Comparison of ENCODE assay signal across 15 cellular contexts in genomic region chr9:72949918-72950325, GRCh38. TPM values are rescaled to one million over a fixed set of nuclear protein-coding genes. Genes with fewer than 3 reads are reported as not detected.
A peak's percentile ranks its signal among the peaks of the same experiment; 100 is the strongest.
DNase-seq lines count a peak whose midpoint lies in the region; ATAC-seq and TF ChIP-seq lines count a peak whose summit lies in the region.
"Had no signal": no experiment of that assay in that cellular context is flagged by ENCODE, and none has a peak within 500 bp of the region (broad histone marks: within the 10 kb centered on the region; RNA-seq: fewer than 3 reads in every experiment).

No MANE protein-coding gene starts in this region.

- H3K4me1 ChIP-seq in duodenal mucosa (ENCODE audit: control insufficient read depth in 1 of 2, insufficient read depth in 2 of 2, low read length in 2 of 2) (peaks cover 44 to 51% of the 10 kb centered on the region in 2 donors), muscle layer of duodenum (ENCODE audit: control insufficient read depth in 1 of 2, insufficient read depth in 2 of 2, low read length in 2 of 2) (peaks cover 22 to 30% of the 10 kb centered on the region in 2 donors), testis (peaks cover 16% of the 10 kb centered on the region)
- H3K4me1 ChIP-seq in naive thymus-derived CD4-positive, alpha-beta T cell (ENCODE audit: control insufficient read depth in 2 of 2, insufficient read depth in 2 of 2, low read length in 2 of 2): peaks cover 0 to 6% of the 10 kb centered on the region in 2 donors
- H3K4me1 ChIP-seq: parathyroid adenoma had no signal

- H3K27ac Mint-ChIP-seq in HFFc6: peak overlapping the region; percentile 65; the same call in 1 of the 2 replicates
- H3K27ac Mint-ChIP-seq in naive thymus-derived CD4-positive, alpha-beta T cell: no peak overlapping the region
- H3K27ac Mint-ChIP-seq in activated T-helper 2 cell treated with anti-CD3 and anti-CD28 coated beads, Interferon-gamma antibody, Interleukin-2, Interleukin-4, amounts not matched to agents 10 μg/mL and 5 μg/mL and 100 μg/mL, durations not matched to agents 14 hours and 24 hours and 36 hours: no peak overlapping the region
- H3K27ac Mint-ChIP-seq: activated naive CD8-positive, alpha-beta T cell treated with anti-CD3 and anti-CD28 coated beads, Interleukin-2, amount 50 U/mL, for 24 hours had no signal

- TF ChIP-seq CTCF in HFFc6 (IDR thresholded peaks at IDR 0.05): no peak
- no peak for TF ChIP-seq CTCF in testis (IDR thresholded peaks at IDR 0.05)

- 35 to 44% methylated on average over 7 of the region's 7 CpGs for WGBS in testis, 2 donors

- intact Hi-C loops in testis (cut with DNase I; ENCODE audit: low total_unique reads): no loop called here
- intact Hi-C loops in naive thymus-derived CD4-positive, alpha-beta T cell (cut with micrococcal nuclease): no loop called here
- intact Hi-C loops in activated T-helper 2 cell treated with anti-CD3 and anti-CD28 coated beads, Interferon-gamma antibody, Interleukin-2, Interleukin-4, amounts not matched to agents 10 μg/mL and 5 μg/mL and 100 μg/mL, durations not matched to agents 14 hours and 24 hours and 36 hours (cut with micrococcal nuclease): no loop called here

- peaks cover 81% of the 10 kb centered on the region for H3K4me1 Mint-ChIP-seq in HFFc6 (ENCODE audit: low read depth)
- H3K4me1 Mint-ChIP-seq in naive thymus-derived CD4-positive, alpha-beta T cell: peaks cover 0 to 17% (median 5%) of the 10 kb centered on the region in 7 donors
- H3K4me1 Mint-ChIP-seq in activated T-helper 2 cell treated with anti-CD3 and anti-CD28 coated beads, Interferon-gamma antibody, Interleukin-2, Interleukin-4, amounts not matched to agents 10 μg/mL and 5 μg/mL and 100 μg/mL, durations not matched to agents 14 hours and 24 hours and 36 hours (ENCODE audit: low read depth): no peaks in the 10 kb centered on the region
- H3K4me1 Mint-ChIP-seq: central memory CD8-positive, alpha-beta T cell had no signal

- TF ChIP-seq POLR2A in testis (IDR thresholded peaks at IDR 0.05): no peak

- POLR2A ChIA-PET in naive thymus-derived CD4-positive, alpha-beta T cell (lab: Charles Lee): no interaction called here

- ATAC-seq in naive thymus-derived CD4-positive, alpha-beta T cell: no peak
- ATAC-seq: activated naive CD8-positive, alpha-beta T cell treated with anti-CD3 and anti-CD28 coated beads, Interleukin-2, amount 50 U/mL, for 24 hours had no signal

- H3K9me3 Mint-ChIP-seq in HFFc6: no peaks in the 10 kb centered on the region
- H3K9me3 Mint-ChIP-seq in naive thymus-derived CD4-positive, alpha-beta T cell: peaks cover 0 to 4% (median 0%) of the 10 kb centered on the region in 11 donors
- no peaks in the 10 kb centered on the region for H3K9me3 Mint-ChIP-seq in activated T-helper 2 cell treated with anti-CD3 and anti-CD28 coated beads, Interferon-gamma antibody, Interleukin-2, Interleukin-4, amounts not matched to agents 10 μg/mL and 5 μg/mL and 100 μg/mL, durations not matched to agents 14 hours and 24 hours and 36 hours
- H3K9me3 Mint-ChIP-seq: activated naive CD8-positive, alpha-beta T cell treated with anti-CD3 and anti-CD28 coated beads, Interleukin-2, amount 50 U/mL, for 24 hours; central memory CD8-positive, alpha-beta T cell had no signal

- H3K27me3 ChIP-seq in duodenal mucosa (ENCODE audit: control insufficient read depth in 1 of 2, insufficient read depth in 2 of 2, low read length in 2 of 2): no peaks in the 10 kb centered on the region
- H3K27me3 ChIP-seq in muscle layer of duodenum (ENCODE audit: low read depth, low read length): no peaks in the 10 kb centered on the region
- H3K27me3 ChIP-seq in testis: no peaks in the 10 kb centered on the region
- H3K27me3 ChIP-seq in naive thymus-derived CD4-positive, alpha-beta T cell (ENCODE audit: control insufficient read depth in 2 of 2, insufficient read depth in 2 of 2, low read length in 2 of 2): peaks cover 0 to 3% of the 10 kb centered on the region in 2 donors

- peaks cover 4% of the 10 kb centered on the region; the same call in 1 of the 2 replicates for H3K27me3 Mint-ChIP-seq in HFFc6 (ENCODE audit: insufficient read depth)
- peaks cover 14 to 42% (median 29%) of the 10 kb centered on the region in 5 donors for H3K27me3 Mint-ChIP-seq in naive thymus-derived CD4-positive, alpha-beta T cell
- peaks cover 22% of the 10 kb centered on the region for H3K27me3 Mint-ChIP-seq in activated T-helper 2 cell treated with anti-CD3 and anti-CD28 coated beads, Interferon-gamma antibody, Interleukin-2, Interleukin-4, amounts not matched to agents 10 μg/mL and 5 μg/mL and 100 μg/mL, durations not matched to agents 14 hours and 24 hours and 36 hours (ENCODE audit: low read depth)
- H3K27me3 Mint-ChIP-seq: central memory CD8-positive, alpha-beta T cell had no signal

- H3K4me3 Mint-ChIP-seq in HFFc6: peak overlapping the region; percentile 87
- no peak overlapping the region for H3K4me3 Mint-ChIP-seq in naive thymus-derived CD4-positive, alpha-beta T cell
- no peak overlapping the region for H3K4me3 Mint-ChIP-seq in activated T-helper 2 cell treated with anti-CD3 and anti-CD28 coated beads, Interferon-gamma antibody, Interleukin-2, Interleukin-4, amounts not matched to agents 10 μg/mL and 5 μg/mL and 100 μg/mL, durations not matched to agents 14 hours and 24 hours and 36 hours (ENCODE audit: low read depth)
- H3K4me3 Mint-ChIP-seq: activated naive CD8-positive, alpha-beta T cell treated with anti-CD3 and anti-CD28 coated beads, Interleukin-2, amount 50 U/mL, for 24 hours; central memory CD8-positive, alpha-beta T cell had no signal

- CTCF ChIA-PET in naive thymus-derived CD4-positive, alpha-beta T cell (lab: Charles Lee): no interaction called here

- H3K9ac ChIP-seq in duodenal mucosa (ENCODE audit: low read depth in 1 of 2, low read length in 2 of 2): peak overlapping the region; percentile 13 to 71
- H3K9ac ChIP-seq: parathyroid adenoma had no signal

- no peaks in the 10 kb centered on the region for H3K36me3 ChIP-seq in duodenal mucosa (ENCODE audit: control insufficient read depth in 1 of 2, insufficient read depth in 2 of 2, low read length in 2 of 2)
- no peaks in the 10 kb centered on the region for H3K36me3 ChIP-seq in muscle layer of duodenum (ENCODE audit: control insufficient read depth in 1 of 2, insufficient read depth in 2 of 2, low read length in 2 of 2)
- no peaks in the 10 kb centered on the region for H3K36me3 ChIP-seq in testis (ENCODE audit: low read depth, missing control alignments)
- no peaks in the 10 kb centered on the region for H3K36me3 ChIP-seq in naive thymus-derived CD4-positive, alpha-beta T cell (ENCODE audit: control insufficient read depth in 2 of 3, insufficient read depth in 3 of 3, low read length in 3 of 3)

- H3K27ac ChIP-seq in duodenal mucosa (ENCODE audit: low read depth, low read length) (peak overlapping the region; percentile 15), muscle layer of duodenum (ENCODE audit: low read length) (peak overlapping the region; percentile 93), testis (peak overlapping the region; percentile 78)
- H3K27ac ChIP-seq in naive thymus-derived CD4-positive, alpha-beta T cell (ENCODE audit: low read depth, low read length): no peak overlapping the region
- H3K27ac ChIP-seq: parathyroid adenoma, RWPE1 had no signal

- H3K4me3 ChIP-seq in duodenal mucosa (ENCODE audit: low read depth in 1 of 2, low read length in 2 of 2) (peak overlapping the region; percentile 60 to 71), muscle layer of duodenum (ENCODE audit: low read depth in 1 of 2, low read length in 2 of 2) (peak overlapping the region; percentile 73 to 75), testis (peak overlapping the region; percentile 0 to 65)
- H3K4me3 ChIP-seq in naive thymus-derived CD4-positive, alpha-beta T cell (ENCODE audit: low read length): no peak overlapping the region

- H3K9me3 ChIP-seq in duodenal mucosa (ENCODE audit: control insufficient read depth in 1 of 2, low read length in 2 of 2) (no peaks in the 10 kb centered on the region), muscle layer of duodenum (ENCODE audit: control insufficient read depth in 1 of 2, low read length in 2 of 2) (no peaks in the 10 kb centered on the region), testis (no peaks in the 10 kb centered on the region)
- no peaks in the 10 kb centered on the region for H3K9me3 ChIP-seq in naive thymus-derived CD4-positive, alpha-beta T cell (ENCODE audit: control insufficient read depth in 2 of 3, low read length in 3 of 3)

- DNase-seq in HFFc6: no peak
- no peak for DNase-seq in testis
- no peak for DNase-seq in naive thymus-derived CD4-positive, alpha-beta T cell
- DNase-seq in NCI-H1436 treated with DMSO at 0.1 percent for 48 hours (lab: John Stamatoyannopoulos, UW): no peak
- no peak for DNase-seq in DMS 273 (lab: John Stamatoyannopoulos, UW; ENCODE audit: unreplicated experiment)
- DNase-seq in activated T-helper 2 cell treated with anti-CD3 and anti-CD28 coated beads, Interferon-gamma antibody, Interleukin-2, Interleukin-4, amounts not matched to agents 10 μg/mL and 5 μg/mL and 100 μg/mL, durations not matched to agents 14 hours and 24 hours and 36 hours (ENCODE audit: low spot score): no peak
- DNase-seq: activated naive CD8-positive, alpha-beta T cell treated with anti-CD3 and anti-CD28 coated beads, Interleukin-2, amount 50 U/mL, for 24 hours; AML-193; NCI-H2029 treated with DMSO at 0.1 percent for 48 hours; stimulated activated CD4-positive, alpha-beta T cell treated with anti-CD3 and anti-CD28 coated beads, Interleukin-1b, Interleukin-23, amount 100 ng/mL, for 48 hours had no signal

- peaks cover 15% of the 10 kb centered on the region; the same call in 1 of the 2 replicates for H3K36me3 Mint-ChIP-seq in HFFc6 (ENCODE audit: low read depth)
- no peaks in the 10 kb centered on the region for H3K36me3 Mint-ChIP-seq in naive thymus-derived CD4-positive, alpha-beta T cell
- H3K36me3 Mint-ChIP-seq in activated T-helper 2 cell treated with anti-CD3 and anti-CD28 coated beads, Interferon-gamma antibody, Interleukin-2, Interleukin-4, amounts not matched to agents 10 μg/mL and 5 μg/mL and 100 μg/mL, durations not matched to agents 14 hours and 24 hours and 36 hours (ENCODE audit: low read depth): no peaks in the 10 kb centered on the region

RNA-seq across cellular contexts. Expression of gene ALDH1A1, which starts 2.9 kb away (rescaled TPM):
- 100 to 1,000 TPM; 166 to 720 (median 656) TPM for total RNA-seq in HFFc6 (2021; fragmentation: NEBNext Ultra II Directional; extraction: Animal tissue kit (Norgen Biotek cat#: 25700))
- 100 to 1,000 TPM; 337 to 474 TPM for total RNA-seq in testis
- 307 TPM for polyA plus RNA-seq in testis (ENCODE audit: insufficient read depth, low read depth, low replicate concordance)
- total RNA-seq in naive thymus-derived CD4-positive, alpha-beta T cell: 10 to 100 TPM in 1 of 5 experiments, 1 to 10 TPM in 3, not detected in 1; 1.0 to 11.9 (median 2.0) TPM
- polyA plus RNA-seq in naive thymus-derived CD4-positive, alpha-beta T cell: not detected
- not detected in 2 replicates for total RNA-seq in activated T-helper 2 cell treated with anti-CD3 and anti-CD28 coated beads, Interferon-gamma antibody, Interleukin-2, Interleukin-4, amounts not matched to agents 10 μg/mL and 5 μg/mL and 100 μg/mL, durations not matched to agents 14 hours and 24 hours and 36 hours

Comparison
In these comparisons a context has a peak if more than half of its experiments do, and no peak if none do; other contexts are left out.
1. RNA of gene ALDH1A1, which starts 2.9 kb away (total RNA-seq): 166 to 720 TPM in HFFc6 and 337 to 474 TPM in testis; 1.0 to 11.9 TPM in naive thymus-derived CD4-positive, alpha-beta T cell and not detected in activated T-helper 2 cell treated with anti-CD3 and anti-CD28 coated beads, Interferon-gamma antibody, Interleukin-2, Interleukin-4, amounts not matched to agents 10 μg/mL and 5 μg/mL and 100 μg/mL, durations not matched to agents 14 hours and 24 hours and 36 hours; every median in the first group is over 10 times any median in the second.